ENCODE assay signal across 22 cellular contexts in genomic region chr2:100767810-100768806, GRCh38. TPM values are rescaled to one million over a fixed set of nuclear protein-coding genes. Genes with fewer than 3 reads are reported as not detected.
A peak's percentile ranks its signal among the peaks of the same experiment; 100 is the strongest.
DNase-seq lines count a peak whose midpoint lies in the region; ATAC-seq and TF ChIP-seq lines count a peak whose summit lies in the region.
"Had no signal": no experiment of that assay in that cellular context is flagged by ENCODE, and none has a peak within 500 bp of the region (broad histone marks: within the 10 kb centered on the region; RNA-seq: fewer than 3 reads in every experiment).

No MANE protein-coding gene starts in this region.

- no peaks in the 10 kb centered on the region for H3K79me2 ChIP-seq in mammary epithelial cell (ENCODE audit: insufficient read depth, low read length)

- no peak for TF ChIP-seq POLR2A in uterus (IDR thresholded peaks at IDR 0.05)

- H3K9ac ChIP-seq in mammary epithelial cell (ENCODE audit: insufficient read depth, low read length), result no peak overlapping the region

- H3K27me3 ChIP-seq in mammary epithelial cell (ENCODE audit: insufficient read depth, low read length) (no peaks in the 10 kb centered on the region), uterus (no peaks in the 10 kb centered on the region)
- H3K27me3 ChIP-seq in CD8-positive, alpha-beta memory T cell (ENCODE audit: insufficient read depth, low read length, poor library complexity, severe bottlenecking), result no peaks in the 10 kb centered on the region
- H3K27me3 ChIP-seq: testis had no signal

- no peak overlapping the region for H3K4me2 ChIP-seq in mammary epithelial cell (ENCODE audit: insufficient read depth, low read depth, low read length)

- dilution Hi-C loops in mammary epithelial cell (cut with HindIII; ENCODE audit: low sequenced_read_pairs), result no loop called here

- H3K4me1 ChIP-seq in mammary epithelial cell (ENCODE audit: insufficient read depth, low read length) (peaks cover 22% of the 10 kb centered on the region), uterus (no peaks in the 10 kb centered on the region)
- H3K4me1 ChIP-seq in CD8-positive, alpha-beta memory T cell (ENCODE audit: insufficient read depth, low read length), result no peaks in the 10 kb centered on the region
- H3K4me1 ChIP-seq: testis had no signal

- no peaks in the 10 kb centered on the region for H3K9me3 Mint-ChIP-seq in activated naive CD8-positive, alpha-beta T cell treated with anti-CD3 and anti-CD28 coated beads, Interleukin-2, amount 50 U/mL, for 24 hours
- H3K9me3 Mint-ChIP-seq in CD8-positive, alpha-beta memory T cell, result peaks cover 0 to 3% (median 0%) of the 10 kb centered on the region in 5 donors
- H3K9me3 Mint-ChIP-seq: activated B cell treated with CpG ODN at 0.5 μM for 24 hours; activated CD8-positive, alpha-beta T cell treated with anti-CD3 and anti-CD28 coated beads for 36 hours; activated T-cell treated with anti-CD3 and anti-CD28 coated beads, Interleukin-2, amount 50 U/mL, for 4 hours; mesothelial cell of epicardium; T-helper 2 cell treated with Interferon-gamma antibody and Interleukin-4, amounts not matched to agents 5 μg/mL and 100 μg/mL, for 36 hours had no signal

- H3K36me3 ChIP-seq in mammary epithelial cell (ENCODE audit: insufficient read depth, low read length), result no peaks in the 10 kb centered on the region
- no peaks in the 10 kb centered on the region for H3K36me3 ChIP-seq in uterus
- no peaks in the 10 kb centered on the region for H3K36me3 ChIP-seq in CD8-positive, alpha-beta memory T cell (ENCODE audit: insufficient read depth, low read length)

- no peaks in the 10 kb centered on the region for H3K36me3 Mint-ChIP-seq in activated naive CD8-positive, alpha-beta T cell treated with anti-CD3 and anti-CD28 coated beads, Interleukin-2, amount 50 U/mL, for 24 hours (ENCODE audit: low read depth)
- H3K36me3 Mint-ChIP-seq in CD8-positive, alpha-beta memory T cell, result peaks cover 0 to 1% (median 0%) of the 10 kb centered on the region in 3 donors
- H3K36me3 Mint-ChIP-seq: mesothelial cell of epicardium had no signal

- no TSS peak for BruUV-seq in mammary epithelial cell (replicated peaks; lab: Mats Ljungman, UMichigan)

- POLR2A ChIA-PET in CD8-positive, alpha-beta memory T cell (lab: Charles Lee), result no interaction called here

- H3K4me3 ChIP-seq in mammary epithelial cell (replicated peaks in 1 of 3; ENCODE audit: insufficient read depth in 1 of 3, low read depth in 2 of 3, low read length in 3 of 3) (no peak overlapping the region), uterus (no peak overlapping the region)
- no peak overlapping the region for H3K4me3 ChIP-seq in CD8-positive, alpha-beta memory T cell (ENCODE audit: low read length)
- H3K4me3 ChIP-seq: coronary artery, testis had no signal

- TF ChIP-seq CTCF in mammary epithelial cell (conservative IDR thresholded peaks at IDR 0.05 in 1 of 2, IDR thresholded peaks at IDR 0.05 in 1 of 2; ENCODE audit: extremely low read depth in 1 of 2, insufficient read depth in 1 of 2, low read depth in 1 of 2, low read length in 2 of 2) (no peak), uterus (IDR thresholded peaks at IDR 0.05) (no peak)

- in situ Hi-C loops in mammary epithelial cell (cut with MboI; ENCODE audit: low sequenced_read_pairs in 2 of 2), result no loop called here

- no peak overlapping the region for H3K27ac Mint-ChIP-seq in activated naive CD8-positive, alpha-beta T cell treated with anti-CD3 and anti-CD28 coated beads, Interleukin-2, amount 50 U/mL, for 24 hours
- peak overlapping the region in 1 of 8 donors; percentile 76 for H3K27ac Mint-ChIP-seq in CD8-positive, alpha-beta memory T cell
- H3K27ac Mint-ChIP-seq: activated B cell treated with CpG ODN at 0.5 μM for 24 hours; activated CD8-positive, alpha-beta T cell treated with anti-CD3 and anti-CD28 coated beads for 36 hours; mesothelial cell of epicardium; T-helper 2 cell treated with Interferon-gamma antibody and Interleukin-4, amounts not matched to agents 5 μg/mL and 100 μg/mL, for 36 hours had no signal

- 83% methylated on average over 7 of the region's 7 CpGs for WGBS in mammary epithelial cell (ENCODE audit: low coverage, missing lambda C conversion rate)

- DNase-seq in M059J (ENCODE audit: low read depth) (peak; percentile 56), mammary epithelial cell (peak; percentile 53), left colon (no peak), uterus (no peak)
- no peak for DNase-seq in activated naive CD8-positive, alpha-beta T cell treated with anti-CD3 and anti-CD28 coated beads, Interleukin-2, amount 50 U/mL, for 24 hours
- DNase-seq in CD8-positive, alpha-beta memory T cell, result no peak
- DNase-seq: activated B cell treated with CpG ODN at 0.5 μM for 24 hours; activated CD8-positive, alpha-beta T cell treated with anti-CD3 and anti-CD28 coated beads for 36 hours; activated naive CD4-positive, alpha-beta T cell treated with anti-CD3 and anti-CD28 coated beads, Interleukin-2, amount 50 U/mL, for 16 hours; activated T-cell treated with anti-CD3 and anti-CD28 coated beads, Interleukin-2, amount 50 U/mL, for 4 hours; DND-41; Karpas-422; NCI-H1092 treated with DMSO at 0.1 percent for 48 hours; NCI-H2081; NCI-H526; stimulated activated CD4-positive, alpha-beta T cell treated with anti-CD3 and anti-CD28 coated beads, Interleukin-12 subunit alpha, Interleukin-12 subunit beta, amount 100 ng/mL, for 4 hours; testis had no signal

- no peak overlapping the region for H3K4me3 Mint-ChIP-seq in activated naive CD8-positive, alpha-beta T cell treated with anti-CD3 and anti-CD28 coated beads, Interleukin-2, amount 50 U/mL, for 24 hours
- no peak overlapping the region for H3K4me3 Mint-ChIP-seq in CD8-positive, alpha-beta memory T cell
- H3K4me3 Mint-ChIP-seq: activated B cell treated with CpG ODN at 0.5 μM for 24 hours; activated CD8-positive, alpha-beta T cell treated with anti-CD3 and anti-CD28 coated beads for 36 hours; activated T-cell treated with anti-CD3 and anti-CD28 coated beads, Interleukin-2, amount 50 U/mL, for 4 hours; mesothelial cell of epicardium; neural crest cell; T-helper 2 cell treated with Interferon-gamma antibody and Interleukin-4, amounts not matched to agents 5 μg/mL and 100 μg/mL, for 36 hours had no signal

- no peaks in the 10 kb centered on the region for H4K20me1 ChIP-seq in mammary epithelial cell (ENCODE audit: insufficient read depth, low read length)

- CTCF ChIA-PET in mammary epithelial cell (lab: Charles Lee; ENCODE audit: low non-redundant PET), result interaction anchor here (0.6 kb wide), 1 partner anchor 33 kb away, joined by 3 read pairs; no protein-coding TSS in a partner anchor
- CTCF ChIA-PET in CD8-positive, alpha-beta memory T cell (lab: Charles Lee), result no interaction called here

- H3K9me3 ChIP-seq in mammary epithelial cell (replicated peaks; ENCODE audit: insufficient read depth, low read length) (no peaks in the 10 kb centered on the region), uterus (no peaks in the 10 kb centered on the region)
- H3K9me3 ChIP-seq in CD8-positive, alpha-beta memory T cell (ENCODE audit: low read length), result no peaks in the 10 kb centered on the region
- H3K9me3 ChIP-seq: testis had no signal

- no peak overlapping the region for H2AFZ ChIP-seq in mammary epithelial cell (ENCODE audit: low read depth, low read length)

- peaks cover 3% of the 10 kb centered on the region for H3K27me3 Mint-ChIP-seq in activated naive CD8-positive, alpha-beta T cell treated with anti-CD3 and anti-CD28 coated beads, Interleukin-2, amount 50 U/mL, for 24 hours
- H3K27me3 Mint-ChIP-seq in CD8-positive, alpha-beta memory T cell, result peaks cover 12 to 43% of the 10 kb centered on the region in 2 donors
- H3K27me3 Mint-ChIP-seq: activated CD8-positive, alpha-beta T cell treated with anti-CD3 and anti-CD28 coated beads for 36 hours had no signal

- no peaks in the 10 kb centered on the region for H3K4me1 Mint-ChIP-seq in activated naive CD8-positive, alpha-beta T cell treated with anti-CD3 and anti-CD28 coated beads, Interleukin-2, amount 50 U/mL, for 24 hours
- H3K4me1 Mint-ChIP-seq in CD8-positive, alpha-beta memory T cell, result no peaks in the 10 kb centered on the region
- H3K4me1 Mint-ChIP-seq: activated B cell treated with CpG ODN at 0.5 μM for 24 hours, mesothelial cell of epicardium, neural crest cell had no signal

- intact Hi-C loops in mammary epithelial cell (cut with micrococcal nuclease), result no loop called here
- intact Hi-C loops in left colon (cut with DNase I, micrococcal nuclease), result no loop called here
- intact Hi-C loops in uterus (cut with DNase I; ENCODE audit: low total_unique reads), result no loop called here

- ATAC-seq in left colon, result peak; percentile 70
- no peak for ATAC-seq in activated naive CD8-positive, alpha-beta T cell treated with anti-CD3 and anti-CD28 coated beads, Interleukin-2, amount 50 U/mL, for 24 hours
- ATAC-seq in GM21423 (IDR thresholded peaks at IDR 0.05; ENCODE audit: unreplicated experiment), result no peak
- ATAC-seq: activated CD8-positive, alpha-beta T cell treated with anti-CD3 and anti-CD28 coated beads for 36 hours; activated T-cell treated with anti-CD3 and anti-CD28 coated beads, Interleukin-2, amount 50 U/mL, for 4 hours had no signal

- H3K27ac ChIP-seq in mammary epithelial cell (ENCODE audit: insufficient read depth, low read depth, low read length) (peak overlapping the region; percentile 17), uterus (peak overlapping the region; percentile 32 to 41)
- no peak overlapping the region for H3K27ac ChIP-seq in CD8-positive, alpha-beta memory T cell (ENCODE audit: low read depth, low read length)
- H3K27ac ChIP-seq: coronary artery, testis had no signal

RNA-seq across cellular contexts. Expression of gene NPAS2, which starts 51.8 kb away (rescaled TPM):
- 3.6 and 5.3 TPM in 2 replicates for total RNA-seq in M059J (2014; rRNA removed; shearing (Covaris generic))
- total RNA-seq in mammary epithelial cell, result 100 to 1,000 TPM in 1 of 2 donors, 10 to 100 TPM in 1; 81.3 to 116 TPM
- 50.5 TPM for polyA plus RNA-seq in mammary epithelial cell
- polyA minus RNA-seq in mammary epithelial cell, result 128 TPM
- 10 to 100 TPM; 59.5 to 59.6 TPM for total RNA-seq in left colon
- total RNA-seq in uterus, result 10 to 100 TPM in 3 of 4 donors, 1 to 10 TPM in 1; 5.6 to 66.5 (median 24.9) TPM
- 1 to 10 TPM in 1 of 2 experiments, under 1 TPM in 1; 0.75 to 1.8 TPM for total RNA-seq in CD8-positive, alpha-beta memory T cell
- 1.1 TPM for polyA plus RNA-seq in CD8-positive, alpha-beta memory T cell
- total RNA-seq: activated B cell treated with CpG ODN at 0.5 μM for 24 hours had no signal

Comparison
In these comparisons a context has a peak if more than half of its experiments do, and no peak if none do; other contexts are left out.
1. DNase-seq: peak in M059J (single experiment) and mammary epithelial cell (single experiment); none in left colon (0 of 2), uterus (0 of 2), activated naive CD8-positive, alpha-beta T cell treated with anti-CD3 and anti-CD28 coated beads, Interleukin-2, amount 50 U/mL, for 24 hours (single experiment) and CD8-positive, alpha-beta memory T cell (0 of 5).